In genomic region chr3:189204467-189204866, GRCh38 we compare ENCODE assay signal across 20 cellular contexts. TPM values are rescaled to one million over a fixed set of nuclear protein-coding genes. Genes with fewer than 3 reads are reported as not detected.
DNase-seq lines count a peak whose midpoint lies in the region; ATAC-seq and TF ChIP-seq lines count a peak whose summit lies in the region.
"Had no signal": no experiment of that assay in that cellular context is flagged by ENCODE, and none has a peak within 500 bp of the region (broad histone marks: within the 10 kb centered on the region; RNA-seq: fewer than 3 reads in every experiment).

No MANE protein-coding gene starts in this region.

- 74 to 80% methylated on average over 3 to 4 of the region's 5 CpGs for WGBS in mesodermal cell (ENCODE audit: insufficient coverage in 2 of 2), 2 experiments

- peak overlapping the region; percentile 48; the same call in 1 of the 2 replicates for H2AFZ ChIP-seq in GM23338

- H3K4me2 ChIP-seq in GM23338: no peak overlapping the region

- no peaks in the 10 kb centered on the region for H3F3A ChIP-seq in GM23338 (replicated peaks; ENCODE audit: low read depth)

- H3K27me3 Mint-ChIP-seq in GM23338 (ENCODE audit: insufficient read depth, low read depth, poor library complexity): peaks cover 2% of the 10 kb centered on the region
- no peaks in the 10 kb centered on the region for H3K27me3 Mint-ChIP-seq in endothelial cell (ENCODE audit: unreplicated experiment)

- H3K36me3 ChIP-seq in BE2C: no peaks in the 10 kb centered on the region
- H3K36me3 ChIP-seq in GM23338 (ENCODE audit: insufficient read depth): no peaks in the 10 kb centered on the region
- no peaks in the 10 kb centered on the region for H3K36me3 ChIP-seq in mesodermal cell (ENCODE audit: control insufficient read depth, insufficient read depth, low read length)
- no peaks in the 10 kb centered on the region for H3K36me3 ChIP-seq in SJCRH30
- H3K36me3 ChIP-seq: brain microvascular endothelial cell, ovary, sigmoid colon had no signal

- H3K9me3 Mint-ChIP-seq in GM23338 (no peaks in the 10 kb centered on the region), endothelial cell (ENCODE audit: unreplicated experiment) (no peaks in the 10 kb centered on the region)

- H3K27ac Mint-ChIP-seq in GM23338 (no peak overlapping the region), endothelial cell (ENCODE audit: unreplicated experiment) (peak overlapping the region; percentile 96)
- H3K27ac Mint-ChIP-seq: natural killer cell had no signal

- H3K9me2 ChIP-seq in GM23338 (ENCODE audit: insufficient read depth): no peaks in the 10 kb centered on the region

- H3K4me1 Mint-ChIP-seq in GM23338 (peaks cover 7% of the 10 kb centered on the region; the same call in 2 of the 3 replicates), endothelial cell (ENCODE audit: unreplicated experiment) (peaks cover 23% of the 10 kb centered on the region)
- H3K4me1 Mint-ChIP-seq: natural killer cell had no signal

- no peak overlapping the region for H3K4me3 Mint-ChIP-seq in GM23338
- no peak overlapping the region for H3K4me3 Mint-ChIP-seq in endothelial cell (ENCODE audit: unreplicated experiment)
- H3K4me3 Mint-ChIP-seq: natural killer cell had no signal

- H3K4me3 ChIP-seq in BE2C (ENCODE audit: low read depth, low read length) (peak overlapping the region; percentile 31), GM23338 (no peak overlapping the region), mesodermal cell (ENCODE audit: extremely low read depth, insufficient read depth, low read length, poor library complexity, severe bottlenecking) (no peak overlapping the region), SJCRH30 (no peak overlapping the region)
- H3K4me3 ChIP-seq: coronary artery, ovary, sigmoid colon had no signal

- H3K4me1 ChIP-seq in BE2C: peaks cover 11% of the 10 kb centered on the region
- H3K4me1 ChIP-seq in GM23338 (ENCODE audit: insufficient read depth): no peaks in the 10 kb centered on the region
- H3K4me1 ChIP-seq in mesodermal cell (ENCODE audit: control insufficient read depth, insufficient read depth, low read length, poor library complexity, severe bottlenecking): peaks cover 8% of the 10 kb centered on the region
- H3K4me1 ChIP-seq in SJCRH30: no peaks in the 10 kb centered on the region
- H3K4me1 ChIP-seq: sigmoid colon had no signal

- H3K9me3 ChIP-seq in BE2C (no peaks in the 10 kb centered on the region), mesodermal cell (ENCODE audit: control insufficient read depth, low read length) (no peaks in the 10 kb centered on the region), SJCRH30 (replicated peaks) (no peaks in the 10 kb centered on the region)
- H3K9me3 ChIP-seq: ovary, sigmoid colon had no signal

- H3K27ac ChIP-seq in GM23338 (ENCODE audit: low read depth): no peak overlapping the region
- H3K27ac ChIP-seq in mesodermal cell (ENCODE audit: low read depth, low read length, severe bottlenecking): peak overlapping the region; percentile 79
- no peak overlapping the region for H3K27ac ChIP-seq in SJCRH30
- H3K27ac ChIP-seq: brain microvascular endothelial cell, coronary artery, ovary, sigmoid colon had no signal

- H3K79me2 ChIP-seq in GM23338 (replicated peaks; ENCODE audit: insufficient read depth): no peaks in the 10 kb centered on the region

- H3K36me3 Mint-ChIP-seq in GM23338 (ENCODE audit: low read depth): no peaks in the 10 kb centered on the region
- no peaks in the 10 kb centered on the region for H3K36me3 Mint-ChIP-seq in endothelial cell (ENCODE audit: low read depth, unreplicated experiment)
- H3K36me3 Mint-ChIP-seq: natural killer cell had no signal

- TF ChIP-seq CTCF in BE2C (IDR thresholded peaks at IDR 0.05; ENCODE audit: low read depth, low read length) (no peak), GM23338 (conservative IDR thresholded peaks at IDR 0.05; ENCODE audit: low read depth in 2 of 2) (no peak), endothelial cell (IDR thresholded peaks at IDR 0.05; ENCODE audit: unreplicated experiment) (no peak)

- ATAC-seq in GM23338 (no peak; the same call in 2 of the 3 replicates), GM19035 (IDR thresholded peaks at IDR 0.05; ENCODE audit: unreplicated experiment) (no peak)
- ATAC-seq: natural killer cell had no signal

- H4K20me1 ChIP-seq in GM23338 (replicated peaks; ENCODE audit: insufficient read depth): no peaks in the 10 kb centered on the region

- peak; percentile 60 for DNase-seq in BE2C
- DNase-seq in GM23338 (ENCODE audit: low spot score): no peak
- peak; percentile 12 for DNase-seq in endothelial cell (ENCODE audit: low spot score)
- no peak for DNase-seq in central memory CD4-positive, alpha-beta T cell
- no peak for DNase-seq in SJCRH30
- DNase-seq: activated CD4-positive, alpha-beta T cell treated with anti-CD3 and anti-CD28 coated beads, Interleukin-2, amount 50 U/mL, for 1 hour; activated CD8-positive, alpha-beta memory T cell treated with anti-CD3 and anti-CD28 coated beads, Interleukin-2, amount 50 U/mL, for 48 hours; activated effector memory CD4-positive, alpha-beta T cell treated with Interleukin-2 at 50 U/mL for 16 hours; brain microvascular endothelial cell; DMS79 treated with DMSO at 0.1 percent for 48 hours; kidney; MV-4-11; natural killer cell; NCI-H187 treated with DMSO at 0.1 percent for 48 hours; NCI-H345; ovary; sigmoid colon had no signal

- H3K27me3 ChIP-seq in BE2C (no peaks in the 10 kb centered on the region), GM23338 (ENCODE audit: insufficient read depth) (no peaks in the 10 kb centered on the region), SJCRH30 (no peaks in the 10 kb centered on the region)
- H3K27me3 ChIP-seq: brain microvascular endothelial cell, ovary, sigmoid colon had no signal

TF ChIP-seq in GM23338, 12 proteins besides CTCF, POLR2A, EP300 and RAD21 (continues in another document):
- no peak for TF ChIP-seq CREB1 (CRISPR knock-in tag; IDR thresholded peaks at IDR 0.05; ENCODE audit: low read depth)
- TF ChIP-seq EZH2phosphoT487 (IDR thresholded peaks at IDR 0.05; ENCODE audit: unreplicated experiment): no peak
- TF ChIP-seq ETS1 (IDR thresholded peaks at IDR 0.05): no peak

RNA-seq across cellular contexts. Expression of gene TPRG1, which starts 32.7 kb away (rescaled TPM):
- 1.3 TPM for polyA plus RNA-seq in BE2C (2012; ENCODE audit: insufficient read depth, insufficient read length, low read depth)
- total RNA-seq in GM23338 (2014; rRNA removed; shearing (Covaris generic)): 0.35 and 1.7 TPM in 2 replicates
- 0.26 and 0.74 TPM in 2 replicates for polyA plus RNA-seq in GM23338 (2016; fragmentation: Nextera tagmentation; extraction: Ambion mirVana)
- total RNA-seq in endothelial cell (ENCODE audit: unreplicated experiment): 2.1 TPM
- 0.92 TPM for polyA plus RNA-seq in mesodermal cell (2013, experiment 1 of 2)
- not detected for polyA plus RNA-seq in mesodermal cell (2013, experiment 2 of 2)
- 0.04 TPM in 1 of 2 replicates, not detected in the other for total RNA-seq in SJCRH30 (2014; rRNA removed; shearing (Covaris generic))

Comparison
In these comparisons a context has a peak if more than half of its experiments do, and no peak if none do; other contexts are left out.
1. DNase-seq: peak in BE2C (single experiment) and endothelial cell (single experiment); none in GM23338 (single experiment), central memory CD4-positive, alpha-beta T cell (single experiment) and SJCRH30 (0 of 2).